7 cellular contexts compared by ENCODE assay signal in genomic region chr18:77062518-77063003, GRCh38.
DNase-seq lines count a peak whose midpoint lies in the region; ATAC-seq lines count a peak whose summit lies in the region.

No MANE protein-coding gene starts in this region.

- peak overlapping the region; percentile 93 for H3K27ac ChIP-seq in effector memory CD4-positive, alpha-beta T cell (ENCODE audit: insufficient read depth, low read length, poor library complexity, severe bottlenecking)

- peaks cover 5% of the 10 kb centered on the region for H3K36me3 ChIP-seq in effector memory CD4-positive, alpha-beta T cell (ENCODE audit: control insufficient read depth, insufficient read depth, low read length)

- peaks cover 89% of the 10 kb centered on the region for H3K4me1 ChIP-seq in effector memory CD4-positive, alpha-beta T cell (ENCODE audit: control insufficient read depth, insufficient read depth, low read length, poor library complexity, severe bottlenecking)

- no peak overlapping the region for H3K4me3 ChIP-seq in effector memory CD4-positive, alpha-beta T cell (ENCODE audit: insufficient read depth, low read depth, low read length, poor library complexity, severe bottlenecking)

- no peaks in the 10 kb centered on the region for H3K9me3 ChIP-seq in effector memory CD4-positive, alpha-beta T cell (ENCODE audit: control insufficient read depth, low read length)

- DNase-seq in T-helper 9 cell (peak; percentile 55), DMS 273 (lab: John Stamatoyannopoulos, UW; ENCODE audit: unreplicated experiment) (no peak), NCI-H128 (lab: John Stamatoyannopoulos, UW; ENCODE audit: unreplicated experiment) (no peak)
- DNase-seq in effector memory CD4-positive, alpha-beta T cell: peak; percentile 61 to 74 (median 64)
- peak; percentile 36 to 89 (median 73) for DNase-seq in stimulated activated naive CD4-positive, alpha-beta T cell (lab: John Stamatoyannopoulos, UW)

- ATAC-seq in GM19324 (IDR thresholded peaks at IDR 0.05; ENCODE audit: low FRiP score, unreplicated experiment): peak; percentile 77
- peak; percentile 46 for ATAC-seq in HG03097 (IDR thresholded peaks at IDR 0.05; ENCODE audit: low FRiP score, unreplicated experiment)

- no peaks in the 10 kb centered on the region for H3K27me3 ChIP-seq in effector memory CD4-positive, alpha-beta T cell (replicated peaks; ENCODE audit: control insufficient read depth, insufficient read depth, low read length, poor library complexity, severe bottlenecking)

Comparison
In these comparisons a context has a peak if more than half of its experiments do, and no peak if none do; other contexts are left out.
1. DNase-seq: peak in T-helper 9 cell (single experiment), effector memory CD4-positive, alpha-beta T cell (3 of 3) and stimulated activated naive CD4-positive, alpha-beta T cell (6 of 6); none in DMS 273 (single experiment) and NCI-H128 (single experiment).